Comparison of ENCODE assay signal across 1 cellular context in genomic region chr2:213234641-213235040, GRCh38.
TF ChIP-seq lines count a peak whose summit lies in the region.

No MANE protein-coding gene starts in this region.

TF ChIP-seq in HCT116, 20 proteins besides CTCF, POLR2A, EP300 and RAD21:
- no peak for TF ChIP-seq ZNF274 (IDR thresholded peaks at IDR 0.05; ENCODE audit: low read depth, low read length)
- no peak for TF ChIP-seq ZFX (IDR thresholded peaks at IDR 0.05)
- no peak for TF ChIP-seq CEBPB (IDR thresholded peaks at IDR 0.05; ENCODE audit: low read depth)
- TF ChIP-seq, protein P1, sequence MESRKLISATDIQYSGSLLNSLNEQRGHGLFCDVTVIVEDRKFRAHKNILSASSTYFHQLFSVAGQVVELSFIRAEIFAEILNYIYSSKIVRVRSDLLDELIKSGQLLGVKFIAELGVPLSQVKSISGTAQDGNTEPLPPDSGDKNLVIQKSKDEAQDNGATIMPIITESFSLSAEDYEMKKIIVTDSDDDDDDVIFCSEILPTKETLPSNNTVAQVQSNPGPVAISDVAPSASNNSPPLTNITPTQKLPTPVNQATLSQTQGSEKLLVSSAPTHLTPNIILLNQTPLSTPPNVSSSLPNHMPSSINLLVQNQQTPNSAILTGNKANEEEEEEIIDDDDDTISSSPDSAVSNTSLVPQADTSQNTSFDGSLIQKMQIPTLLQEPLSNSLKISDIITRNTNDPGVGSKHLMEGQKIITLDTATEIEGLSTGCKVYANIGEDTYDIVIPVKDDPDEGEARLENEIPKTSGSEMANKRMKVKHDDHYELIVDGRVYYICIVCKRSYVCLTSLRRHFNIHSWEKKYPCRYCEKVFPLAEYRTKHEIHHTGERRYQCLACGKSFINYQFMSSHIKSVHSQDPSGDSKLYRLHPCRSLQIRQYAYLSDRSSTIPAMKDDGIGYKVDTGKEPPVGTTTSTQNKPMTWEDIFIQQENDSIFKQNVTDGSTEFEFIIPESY (IDR thresholded peaks at IDR 0.05; ENCODE audit: extremely low read depth, insufficient replicate concordance, low read length), result no peak
